Comparison of ENCODE assay signal across 1 cellular context in the genomic region with DNA sequence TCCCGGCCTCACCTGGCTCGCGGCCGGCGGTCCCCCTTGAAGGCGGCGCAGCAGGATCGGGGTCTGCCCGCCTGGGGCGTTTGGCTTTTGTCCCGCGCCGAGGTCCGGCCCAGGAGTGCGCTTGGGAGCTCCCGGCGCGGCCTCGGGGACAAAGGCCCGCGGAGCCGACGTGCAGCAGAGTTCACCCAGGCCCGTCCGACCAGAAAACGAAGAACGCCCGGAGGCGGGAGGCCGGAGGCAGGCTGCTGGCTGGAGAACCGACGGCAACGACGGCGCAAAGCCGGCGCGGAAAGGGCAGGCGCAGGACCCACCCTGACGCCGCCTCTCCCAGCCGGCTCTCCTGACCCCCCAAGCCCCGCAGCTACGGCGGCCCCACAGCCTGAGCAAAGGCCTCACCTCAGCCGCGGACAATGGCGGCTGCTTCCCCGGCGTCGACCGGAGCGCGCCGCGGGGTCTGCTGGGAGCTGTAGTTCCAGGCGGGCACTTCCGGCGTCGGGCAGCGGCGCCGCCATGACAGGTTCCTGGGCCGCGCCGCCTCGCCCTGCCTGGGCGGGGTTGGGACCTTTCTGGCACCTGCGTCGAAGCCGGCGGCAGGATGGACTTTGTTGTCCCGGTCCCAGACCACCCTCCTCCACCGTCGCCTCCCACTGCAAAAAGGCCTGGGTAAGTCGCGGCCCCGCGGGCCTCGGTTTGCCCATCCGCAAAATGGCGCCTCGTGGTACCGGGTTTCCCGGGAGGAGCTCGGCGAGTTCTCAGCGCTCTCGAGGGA.
TF ChIP-seq lines count a peak whose summit lies in the region.

Gene ZNF606 (minus strand): TSS at position 437 of the 769 bp plus-strand sequence. CDS start 1,501 bp downstream, outside the sequence.

TF ChIP-seq in K562, 482 proteins besides CTCF, POLR2A, EP300 and RAD21 (continued from another document):
- TF ChIP-seq BHLHE40 (IDR thresholded peaks at IDR 0.05; ENCODE audit: low read length) (no peak), HDAC6 (IDR thresholded peaks at IDR 0.05; ENCODE audit: low read depth, low read length) (no peak), ZNF398 (CRISPR knock-in tag; IDR thresholded peaks at IDR 0.05) (no peak), ELF4 (CRISPR knock-in tag; IDR thresholded peaks at IDR 0.05) (no peak), RHOXF2B (CRISPR knock-in tag; conservative IDR thresholded peaks at IDR 0.05) (no peak), NR4A1 (CRISPR knock-in tag; IDR thresholded peaks at IDR 0.05) (no peak), NR4A1 (tag; IDR thresholded peaks at IDR 0.05) (no peak), ZNF347 (CRISPR knock-in tag; IDR thresholded peaks at IDR 0.05; ENCODE audit: low read depth) (no peak), ARID4B (CRISPR knock-in tag; IDR thresholded peaks at IDR 0.05) (no peak), EGR1 (conservative IDR thresholded peaks at IDR 0.05) (no peak), ARID1B (IDR thresholded peaks at IDR 0.05) (no peak)
